ENCODE assay signal across 12 cellular contexts in genomic region chr16:10558305-10558704, GRCh38. TPM values are rescaled to one million over a fixed set of nuclear protein-coding genes. Genes with fewer than 3 reads are reported as not detected.
DNase-seq lines count a peak whose midpoint lies in the region; ATAC-seq and TF ChIP-seq lines count a peak whose summit lies in the region.
"Had no signal": no experiment of that assay in that cellular context is flagged by ENCODE, and none has a peak within 500 bp of the region (broad histone marks: within the 10 kb centered on the region; RNA-seq: fewer than 3 reads in every experiment).

No MANE protein-coding gene starts in this region.

- H3K27me3 ChIP-seq in brain microvascular endothelial cell (replicated peaks), result no peaks in the 10 kb centered on the region
- no peaks in the 10 kb centered on the region for H3K27me3 ChIP-seq in right cardiac atrium (ENCODE audit: control insufficient read depth, insufficient read depth)
- no peaks in the 10 kb centered on the region for H3K27me3 ChIP-seq in gastrocnemius medialis

- no peaks in the 10 kb centered on the region for H3K36me3 ChIP-seq in brain microvascular endothelial cell (replicated peaks)
- H3K36me3 ChIP-seq in gastrocnemius medialis, result no peaks in the 10 kb centered on the region

- H3K4me3 ChIP-seq in AG10803 (ENCODE audit: low read length) (peak overlapping the region; percentile 41), brain microvascular endothelial cell (ENCODE audit: low read depth, low read length) (peak overlapping the region; percentile 20), right cardiac atrium (ENCODE audit: low read length) (peak overlapping the region; percentile 8), gastrocnemius medialis (peak overlapping the region; percentile 40 to 52 (median 44))

- in situ Hi-C loops in brain microvascular endothelial cell (cut with HindIII; ENCODE audit: low pct_ligation_motif_present, low sequenced_read_pairs), result no loop called here
- in situ Hi-C loops in gastrocnemius medialis (cut with MboI; ENCODE audit: low sequenced_read_pairs in 4 of 4), result no loop called here

- TF ChIP-seq CTCF in AG10803 (conservative IDR thresholded peaks at IDR 0.05; ENCODE audit: low read length) (no peak), brain microvascular endothelial cell (IDR thresholded peaks at IDR 0.05; ENCODE audit: low read depth, low read length, missing control alignments) (no peak), gastrocnemius medialis (IDR thresholded peaks at IDR 0.05 in 4 of 5, conservative IDR thresholded peaks at IDR 0.05 in 1 of 5) (no peak)

- no peak for TF ChIP-seq POLR2A in gastrocnemius medialis (IDR thresholded peaks at IDR 0.05)

- H3K9me3 ChIP-seq in right cardiac atrium (ENCODE audit: control insufficient read depth, low read length), result no peaks in the 10 kb centered on the region
- H3K9me3 ChIP-seq in gastrocnemius medialis, result no peaks in the 10 kb centered on the region

- DNase-seq in AG10803 (ENCODE audit: low read depth) (peak; percentile 15), brain microvascular endothelial cell (no peak), right cardiac atrium (peak in 2 of 3 donors; percentile 30 to 66), gastrocnemius medialis (no peak), NCI-H2081 (lab: John Stamatoyannopoulos, UW) (no peak), UCSD-AML1 (lab: John Stamatoyannopoulos, UW; ENCODE audit: unreplicated experiment) (no peak)
- no peak for DNase-seq in activated CD4-positive, alpha-beta T cell treated with anti-CD3 and anti-CD28 coated beads, Interleukin-2, amount 50 U/mL, for 1 hour
- DNase-seq: activated CD4-positive, CD25-positive, alpha-beta regulatory T cell; activated T-cell treated with anti-CD3 and anti-CD28 coated beads for 4 hours; effector CD8-positive, alpha-beta T cell; NCI-H1930 had no signal

- WGBS in right cardiac atrium, result 31% methylated on average over 7 of the region's 7 CpGs

- H3K4me1 ChIP-seq in right cardiac atrium (ENCODE audit: control insufficient read depth, insufficient read depth, low read length), result peaks cover 31% of the 10 kb centered on the region
- H3K4me1 ChIP-seq in gastrocnemius medialis, result peaks cover 54 to 68% of the 10 kb centered on the region in 2 donors

- ATAC-seq in right cardiac atrium, result peak; percentile 50 to 74
- peak in 1 of 2 donors; percentile 8 for ATAC-seq in gastrocnemius medialis
- ATAC-seq in HG03439 (IDR thresholded peaks at IDR 0.05; ENCODE audit: unreplicated experiment), result no peak

- intact Hi-C loops in right cardiac atrium (cut with DNase I), result loop anchor here in 1 of 4 donors (10.0 kb wide), 1 partner anchor 56 kb away; no protein-coding TSS in a partner anchor
- intact Hi-C loops in gastrocnemius medialis (cut with DNase I; ENCODE audit: low total_unique reads), result loop anchor here (2.0 kb wide), 1 partner anchor 22 kb away; the partner anchor contains the start of gene EMP2

- H3K27ac ChIP-seq in brain microvascular endothelial cell, result no peak overlapping the region
- H3K27ac ChIP-seq in right cardiac atrium (ENCODE audit: low read length), result peak overlapping the region; percentile 84
- peak overlapping the region; percentile 82 to 87 (median 84) for H3K27ac ChIP-seq in gastrocnemius medialis

RNA-seq across cellular contexts. Expression of gene EMP2, which starts 22.1 kb away (rescaled TPM):
- total RNA-seq in right cardiac atrium, result 10 to 100 TPM; 66.0 to 85.0 (median 74.3) TPM
- polyA plus RNA-seq in right cardiac atrium, result 34.4 TPM
- total RNA-seq in gastrocnemius medialis, result 10 to 100 TPM in 3 of 4 donors, 1 to 10 TPM in 1; 7.9 to 13.5 (median 11.7) TPM

Comparison
In these comparisons a context has a peak if more than half of its experiments do, and no peak if none do; other contexts are left out.
1. DNase-seq: peak in AG10803 (single experiment) and right cardiac atrium (2 of 3); none in brain microvascular endothelial cell (single experiment), gastrocnemius medialis (0 of 2), NCI-H2081 (0 of 2), activated CD4-positive, alpha-beta T cell treated with anti-CD3 and anti-CD28 coated beads, Interleukin-2, amount 50 U/mL, for 1 hour (single experiment) and UCSD-AML1 (single experiment).
2. RNA of gene EMP2, which starts 22.1 kb away (total RNA-seq): 66.0 to 85.0 TPM in right cardiac atrium; 7.9 to 13.5 TPM in gastrocnemius medialis; every median in the first group is over 4 times any median in the second.
3. Peak in every context shown above with its lines, with median percentiles within 50 percentile points of each other: H3K4me3 ChIP-seq.